In the genomic region with DNA sequence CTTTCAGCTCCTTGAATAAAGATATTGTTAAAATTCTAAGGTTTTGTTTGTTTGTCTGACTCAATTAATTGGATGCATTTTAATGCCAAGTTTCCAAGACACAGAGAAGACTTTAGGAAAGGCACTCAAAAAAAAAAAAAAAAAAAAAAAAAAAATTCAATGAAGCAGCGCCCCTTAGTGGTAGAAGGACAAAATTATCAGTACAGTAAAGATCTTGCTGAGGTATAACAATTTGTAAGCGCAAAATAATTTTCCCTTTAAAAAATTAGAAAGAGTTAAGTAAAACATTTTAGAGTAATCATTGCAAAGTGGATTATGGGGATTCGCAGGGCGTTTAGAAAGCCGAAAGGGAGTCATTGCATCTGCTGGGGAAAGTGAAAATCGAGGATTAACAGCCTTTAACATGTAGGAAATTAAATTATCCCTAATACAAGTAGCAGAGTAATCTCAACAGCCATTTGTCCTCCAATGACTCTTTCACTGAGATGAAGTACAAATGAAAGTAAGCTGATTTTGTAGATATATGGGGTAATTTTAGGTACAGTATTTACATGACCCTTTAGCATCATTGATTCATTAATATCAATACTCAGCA, we compare ENCODE assay signal across 9 cellular contexts. TPM values are rescaled to one million over a fixed set of nuclear protein-coding genes. Genes with fewer than 3 reads are reported as not detected.
DNase-seq lines count a peak whose midpoint lies in the region; ATAC-seq, FAIRE-seq and TF ChIP-seq lines count a peak whose summit lies in the region.
"Had no signal": no experiment of that assay in that cellular context is flagged by ENCODE, and none has a peak within 500 bp of the region (broad histone marks: within the 10 kb centered on the region; RNA-seq: fewer than 3 reads in every experiment).

No MANE protein-coding gene starts in this region.

- H3K4me1 ChIP-seq in DND-41 (ENCODE audit: insufficient read depth, low read length) = peaks cover 11% of the 10 kb centered on the region
- peaks cover 28% of the 10 kb centered on the region for H3K4me1 ChIP-seq in vagina

- TF ChIP-seq CTCF in DND-41 (IDR thresholded peaks at IDR 0.05; ENCODE audit: borderline replicate concordance, extremely low read depth, low read length, poor library complexity, severe bottlenecking) = peak; percentile 53
- peak; percentile 78 for TF ChIP-seq CTCF in VCaP (conservative IDR thresholded peaks at IDR 0.05)
- TF ChIP-seq CTCF in vagina (IDR thresholded peaks at IDR 0.05) = peak in 2 of 3 experiments; percentile 16 to 35

- H3K36me3 ChIP-seq in DND-41 (ENCODE audit: insufficient read depth, low read length) = no peaks in the 10 kb centered on the region
- H3K36me3 ChIP-seq in vagina = no peaks in the 10 kb centered on the region
- H3K36me3 ChIP-seq: SJCRH30 had no signal

- H3K9me3 ChIP-seq in DND-41 (ENCODE audit: insufficient read depth, low read length, severe bottlenecking) (no peaks in the 10 kb centered on the region), vagina (no peaks in the 10 kb centered on the region)
- H3K9me3 ChIP-seq: SJCRH30 had no signal

- DNase-seq in DND-41 (no peak), Kasumi-1 (lab: John Stamatoyannopoulos, UW) (peak; percentile 10 to 55), vagina (ENCODE audit: extremely low spot score in 2 of 2) (no peak), NCI-H524 treated with DMSO at 0.1 percent for 48 hours (lab: John Stamatoyannopoulos, UW) (no peak)
- no peak for DNase-seq in activated CD4-positive, CD25-positive, alpha-beta regulatory T cell treated with anti-CD3 and anti-CD28 coated beads, Interleukin-2, amount 50 U/mL, for 72 hours

- H3K79me2 ChIP-seq in DND-41 (ENCODE audit: insufficient read depth, low read length) = peaks cover 10% of the 10 kb centered on the region

- peak; percentile 98 for FAIRE-seq in islet of Langerhans (lab: Jason Lieb, UNC)

- H3K4me3 ChIP-seq in DND-41 (ENCODE audit: low read depth in 1 of 2, low read length in 2 of 2) (no peak overlapping the region), vagina (no peak overlapping the region)
- H3K4me3 ChIP-seq: SJCRH30 had no signal

- H3K27me3 ChIP-seq in DND-41 (ENCODE audit: insufficient read depth, low read length, poor library complexity) = no peaks in the 10 kb centered on the region
- H3K27me3 ChIP-seq in vagina = no peaks in the 10 kb centered on the region
- H3K27me3 ChIP-seq: SJCRH30 had no signal

- ATAC-seq in DND-41 (ENCODE audit: insufficient read depth, low read depth) (no peak), GM19467 (IDR thresholded peaks at IDR 0.05; ENCODE audit: unreplicated experiment) (no peak)

- H3K9ac ChIP-seq in DND-41 (ENCODE audit: low read depth, low read length) = no peak overlapping the region

- intact Hi-C loops in vagina (cut with DNase I) = no loop called here

- H3K4me2 ChIP-seq in DND-41 (ENCODE audit: insufficient read depth, low read length) = no peak overlapping the region

- no peak overlapping the region for H2AFZ ChIP-seq in DND-41 (ENCODE audit: low read depth, low read length)

- no peaks in the 10 kb centered on the region for H4K20me1 ChIP-seq in DND-41 (ENCODE audit: insufficient read depth, low read length)

- H3K27ac ChIP-seq in DND-41 (ENCODE audit: low read length) (no peak overlapping the region), VCaP (no peak overlapping the region), vagina (no peak overlapping the region)
- H3K27ac ChIP-seq: SJCRH30 had no signal

- no peak for TF ChIP-seq POLR2A in vagina (IDR thresholded peaks at IDR 0.05)

RNA-seq across cellular contexts. Expression of a gene that starts 5.8 kb away (rescaled TPM):
- 20.9 TPM for total RNA-seq in vagina

RNA-seq across cellular contexts. Expression of a gene that starts 34.0 kb away (rescaled TPM):
- 0.25 TPM for total RNA-seq in vagina

Comparison
In these comparisons a context has a peak if more than half of its experiments do, and no peak if none do; other contexts are left out.
1. DNase-seq: peak in Kasumi-1 (2 of 2); none in DND-41 (single experiment), vagina (0 of 2), NCI-H524 treated with DMSO at 0.1 percent for 48 hours (single experiment) and activated CD4-positive, CD25-positive, alpha-beta regulatory T cell treated with anti-CD3 and anti-CD28 coated beads, Interleukin-2, amount 50 U/mL, for 72 hours (single experiment).
2. CTCF ChIP-seq: peak in every context shown above with its lines; median percentile 78 in VCaP; 53 in DND-41; 26 in vagina.